ENCODE assay signal across 13 cellular contexts in the genomic region with DNA sequence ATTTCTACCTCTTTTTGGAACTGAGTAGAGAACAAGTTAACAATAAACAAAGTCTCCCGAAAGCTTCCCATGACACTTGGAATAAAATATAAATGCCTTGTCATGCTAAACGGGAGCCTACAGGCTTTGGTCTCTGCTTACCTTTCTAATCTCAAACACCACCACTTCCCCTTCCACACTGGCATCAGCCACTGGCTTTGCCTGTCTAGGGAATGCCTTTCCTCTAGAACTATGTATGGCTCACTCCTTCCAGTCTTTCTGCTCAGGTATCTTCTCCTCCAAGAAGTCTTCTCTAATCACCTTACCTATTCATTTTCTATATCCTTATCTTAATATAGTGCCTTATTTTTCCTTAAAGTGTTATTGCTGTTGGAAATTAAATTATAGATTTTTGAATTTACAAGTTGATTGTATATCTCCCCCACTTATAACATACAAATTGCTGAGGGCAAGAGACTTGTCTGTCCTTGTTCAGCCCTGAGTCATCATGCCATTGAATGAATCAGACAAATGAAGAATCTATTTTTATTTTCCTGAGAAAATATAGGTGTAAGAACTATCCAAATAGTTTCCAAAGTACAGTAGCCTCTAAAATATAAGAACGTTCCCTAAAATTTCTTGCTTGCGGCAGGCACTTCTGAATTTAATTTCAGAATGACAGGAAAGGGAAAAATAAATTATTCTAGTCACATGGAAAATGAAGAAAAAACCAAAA.
DNase-seq lines count a peak whose midpoint lies in the region; ATAC-seq, FAIRE-seq and TF ChIP-seq lines count a peak whose summit lies in the region.
"Had no signal": no experiment of that assay in that cellular context is flagged by ENCODE, and none has a peak within 500 bp of the region (broad histone marks: within the 10 kb centered on the region; RNA-seq: fewer than 3 reads in every experiment).

No MANE protein-coding gene starts in this region.

- intact Hi-C loops in heart right ventricle (cut with DNase I) = loop anchor here in 1 of 10 donors (1.0 kb wide), 1 partner anchor 33 kb away; no protein-coding TSS in a partner anchor
- intact Hi-C loops in Right ventricle myocardium inferior (cut with DNase I) = loop anchor here (2.0 kb wide), 1 partner anchor 33 kb away; no protein-coding TSS in a partner anchor
- intact Hi-C loops in lower lobe of right lung (cut with DNase I) = no loop called here
- intact Hi-C loops in vagina (cut with DNase I) = no loop called here

- no peak for DNase-seq in heart right ventricle
- no peak for DNase-seq in Right ventricle myocardium inferior (ENCODE audit: missing footprints)
- DNase-seq in bronchial epithelial cell (ENCODE audit: low read depth) = peak; percentile 94
- no peak for DNase-seq in lower lobe of right lung
- no peak for DNase-seq in vagina (ENCODE audit: extremely low spot score in 2 of 2)
- no peak for DNase-seq in Kasumi-1 (lab: John Stamatoyannopoulos, UW)
- DNase-seq in inferior parietal cortex (ENCODE audit: extremely low spot score) = no peak
- DNase-seq: activated naive CD4-positive, alpha-beta T cell treated with anti-CD3 and anti-CD28 coated beads, Interleukin-2, amount 50 U/mL, for 16 hours; hippocampal formation; midbrain; T-helper 9 cell had no signal

- H3K9me3 ChIP-seq in heart right ventricle (no peaks in the 10 kb centered on the region), lower lobe of right lung (no peaks in the 10 kb centered on the region), vagina (no peaks in the 10 kb centered on the region)
- H3K9me3 ChIP-seq: MG63 had no signal

- TF ChIP-seq CTCF in heart right ventricle (IDR thresholded peaks at IDR 0.05) = no peak
- no peak for TF ChIP-seq CTCF in bronchial epithelial cell (IDR thresholded peaks at IDR 0.05; ENCODE audit: insufficient read depth, low read length, severe bottlenecking)
- no peak for TF ChIP-seq CTCF in lower lobe of right lung (IDR thresholded peaks at IDR 0.05)
- TF ChIP-seq CTCF in vagina (IDR thresholded peaks at IDR 0.05) = no peak

- ATAC-seq in heart right ventricle = no peak
- no peak for ATAC-seq in Right ventricle myocardium inferior
- no peak for ATAC-seq in lower lobe of right lung
- no peak for ATAC-seq in GM19035 (IDR thresholded peaks at IDR 0.05; ENCODE audit: unreplicated experiment)

- 79 to 88% methylated on average over 4 of the region's 4 CpGs for WGBS in heart right ventricle, 2 donors

- H3K27ac ChIP-seq in heart right ventricle (peak overlapping the region in 9 of 10 donors; percentile 33 to 87 (median 75)), lower lobe of right lung (peak overlapping the region; percentile 69), vagina (peak overlapping the region; percentile 57)

- H3K36me3 ChIP-seq in heart right ventricle (no peaks in the 10 kb centered on the region), bronchial epithelial cell (ENCODE audit: control insufficient read depth, insufficient read depth, low read length) (no peaks in the 10 kb centered on the region), lower lobe of right lung (no peaks in the 10 kb centered on the region), vagina (no peaks in the 10 kb centered on the region)
- H3K36me3 ChIP-seq: MG63 had no signal

- FAIRE-seq in bronchial epithelial cell (lab: Jason Lieb, UNC) = no peak

- H3K4me3 ChIP-seq in heart right ventricle (no peak overlapping the region), bronchial epithelial cell (ENCODE audit: low read depth, low read length) (peak overlapping the region; percentile 7), lower lobe of right lung (no peak overlapping the region), vagina (no peak overlapping the region)
- H3K4me3 ChIP-seq: MG63 had no signal

- TF ChIP-seq POLR2A in vagina (IDR thresholded peaks at IDR 0.05) = no peak

- H3K4me1 ChIP-seq in heart right ventricle (peaks cover 0 to 22% (median 4%) of the 10 kb centered on the region in 9 donors), lower lobe of right lung (no peaks in the 10 kb centered on the region), vagina (peaks cover 22% of the 10 kb centered on the region)

- no peaks in the 10 kb centered on the region for H3K27me3 ChIP-seq in heart right ventricle
- H3K27me3 ChIP-seq in bronchial epithelial cell (ENCODE audit: control insufficient read depth, insufficient read depth, low read length) = no peaks in the 10 kb centered on the region
- H3K27me3 ChIP-seq in lower lobe of right lung (ENCODE audit: low read depth) = no peaks in the 10 kb centered on the region
- H3K27me3 ChIP-seq in vagina = no peaks in the 10 kb centered on the region
- H3K27me3 ChIP-seq: MG63 had no signal
